In genomic region chr4:139557506-139558110, GRCh38 we compare ENCODE assay signal across 8 cellular contexts. TPM values are rescaled to one million over a fixed set of nuclear protein-coding genes. Genes with fewer than 3 reads are reported as not detected.
DNase-seq lines count a peak whose midpoint lies in the region; ATAC-seq, FAIRE-seq and TF ChIP-seq lines count a peak whose summit lies in the region.

No MANE protein-coding gene starts in this region.

- BruUV-seq in K562 (replicated peaks; lab: Mats Ljungman, UMichigan), result no TSS peak

- no peak overlapping the region for H2BK15ac ChIP-seq in mesenchymal stem cell (ENCODE audit: low read depth, poor library complexity, severe bottlenecking)

- in situ Hi-C loops in K562 (cut with MboI), result no loop called here

- no peak overlapping the region for H4K91ac ChIP-seq in mesenchymal stem cell (ENCODE audit: low read length)

- WGBS in heart right ventricle, 2 donors, result 42 to 51% methylated on average over 3 of the region's 3 CpGs
- WGBS in K562 (ENCODE audit: insufficient coverage, low coverage, missing lambda C conversion rate), result 9% methylated on average over 3 of the region's 3 CpGs
- WGBS in mesenchymal stem cell, result 40% methylated on average over 1 of the region's 3 CpGs

- H2BK12ac ChIP-seq in mesenchymal stem cell (ENCODE audit: low read length in 2 of 2), result peak overlapping the region in 1 of 2 experiments; percentile 0

- CTCF ChIA-PET in K562 (lab: Yijun Ruan, JAX; ENCODE audit: low intra/inter-chr PET ratio), result no interaction called here
- CTCF ChIA-PET in HEK293T (lab: Yijun Ruan, JAX), result interaction anchor here (1.0 to 1.2 kb wide), 2 partner anchors 26 to 46 kb away, joined by 3 read pairs; no protein-coding TSS in a partner anchor

- TF ChIP-seq EP300 in K562 (IDR thresholded peaks at IDR 0.05; ENCODE audit: low read length), result no peak

- no peak overlapping the region for H3K23ac ChIP-seq in mesenchymal stem cell (ENCODE audit: low read length in 2 of 2)

- no peak overlapping the region for H3K9ac ChIP-seq in K562 (ENCODE audit: insufficient read depth in 1 of 2, low read depth in 2 of 2, low read length in 2 of 2)
- H3K9ac ChIP-seq in mesenchymal stem cell (ENCODE audit: low read length), result no peak overlapping the region

- H2AFZ ChIP-seq in K562 (ENCODE audit: low read depth, low read length) (peak overlapping the region; percentile 78; the same call in 1 of the 2 replicates), mesenchymal stem cell (ENCODE audit: low read depth, low read length) (no peak overlapping the region)

- peak overlapping the region in 1 of 2 experiments; percentile 32 for H3K4ac ChIP-seq in mesenchymal stem cell (ENCODE audit: low read depth in 1 of 2, low read length in 2 of 2)

- H2BK5ac ChIP-seq in mesenchymal stem cell (ENCODE audit: low read depth, low read length, poor library complexity, severe bottlenecking), result no peak overlapping the region

- H3K18ac ChIP-seq in mesenchymal stem cell (ENCODE audit: low read depth in 1 of 2, low read length in 2 of 2), result no peak overlapping the region

- H3K79me1 ChIP-seq in mesenchymal stem cell (replicated peaks; ENCODE audit: low read length, poor library complexity, severe bottlenecking), result peaks cover 2% of the 10 kb centered on the region

- H2AK5ac ChIP-seq in mesenchymal stem cell (ENCODE audit: low read length, severe bottlenecking), result peak overlapping the region; percentile 13

- no peak for TF ChIP-seq POLR2A in K562 (conservative IDR thresholded peaks at IDR 0.05)
- no peak for TF ChIP-seq POLR2A in uterus (IDR thresholded peaks at IDR 0.05)

- 0 out of 2 replicates have a peak, but pooled peaks cover 2% of the 10 kb centered on the region for H4K20me1 ChIP-seq in K562 (replicated peaks; ENCODE audit: control insufficient read depth, insufficient read depth, low read length)

- ATAC-seq in heart right ventricle, result no peak
- ATAC-seq in Right ventricle myocardium superior (ENCODE audit: poor library complexity), result no peak
- ATAC-seq in K562, result peak; percentile 13
- no peak for ATAC-seq in HG03139 (IDR thresholded peaks at IDR 0.05; ENCODE audit: unreplicated experiment)

- H3K9me3 ChIP-seq in heart right ventricle (no peaks in the 10 kb centered on the region), K562 (replicated peaks; ENCODE audit: control insufficient read depth, insufficient read depth, low read depth, low read length) (no peaks in the 10 kb centered on the region), mesenchymal stem cell (ENCODE audit: control insufficient read depth, low read length) (no peaks in the 10 kb centered on the region), uterus (no peaks in the 10 kb centered on the region)

- no peaks in the 10 kb centered on the region for H3K79me2 ChIP-seq in K562 (ENCODE audit: control insufficient read depth, insufficient read depth, low read length)

- H3K36me3 ChIP-seq in heart right ventricle (no peaks in the 10 kb centered on the region), K562 (ENCODE audit: control insufficient read depth, insufficient read depth, low read length) (no peaks in the 10 kb centered on the region), mesenchymal stem cell (ENCODE audit: control insufficient read depth in 1 of 2, insufficient read depth in 2 of 2, low read depth in 1 of 2, low read length in 2 of 2) (no peaks in the 10 kb centered on the region), uterus (no peaks in the 10 kb centered on the region)

- H2BK120ac ChIP-seq in mesenchymal stem cell (ENCODE audit: low read depth, low read length), result no peak overlapping the region

- H3K4me3 ChIP-seq in heart right ventricle (peak overlapping the region; percentile 65 to 98 (median 92)), K562 (peak overlapping the region; percentile 44; the same call in 1 of the 2 replicates), mesenchymal stem cell (ENCODE audit: insufficient read depth in 1 of 2, low read depth in 1 of 2, low read length in 2 of 2) (peak overlapping the region in 1 of 2 experiments; percentile 93), uterus (peak overlapping the region; percentile 74 to 78)

- DNase-seq in heart right ventricle, result no peak
- DNase-seq in Right ventricle myocardium superior, result no peak
- DNase-seq in K562 (ENCODE audit: extremely low read depth in 1 of 4, low spot score in 3 of 4), result no peak
- no peak for DNase-seq in mesenchymal stem cell
- no peak for DNase-seq in uterus
- DNase-seq in HEK293T (ENCODE audit: extremely low spot score), result no peak
- DNase-seq in NCI-H2107 (lab: John Stamatoyannopoulos, UW), result no peak

- H4K8ac ChIP-seq in mesenchymal stem cell (ENCODE audit: low read length), result no peak overlapping the region

- H3K4me1 ChIP-seq in heart right ventricle (peaks cover 5 to 64% (median 48%) of the 10 kb centered on the region in 9 donors), K562 (replicated peaks in 1 of 2; ENCODE audit: control insufficient read depth in 2 of 2, insufficient read depth in 2 of 2, low read length in 2 of 2) (peaks cover 4 to 23% of the 10 kb centered on the region in 2 experiments; a peak in 3 of 5 replicates), mesenchymal stem cell (ENCODE audit: control insufficient read depth, insufficient read depth, low read depth, low read length) (peaks cover 6% of the 10 kb centered on the region), uterus (peaks cover 0 to 4% of the 10 kb centered on the region in 2 donors)

- TF ChIP-seq CTCF in heart right ventricle (IDR thresholded peaks at IDR 0.05), result no peak
- no peak for TF ChIP-seq CTCF in K562 (IDR thresholded peaks at IDR 0.05 in 2 of 3, conservative IDR thresholded peaks at IDR 0.05 in 1 of 3; ENCODE audit: insufficient read depth in 2 of 3, low read depth in 1 of 3, low read length in 3 of 3)
- TF ChIP-seq CTCF in uterus (IDR thresholded peaks at IDR 0.05), result no peak

- no peak overlapping the region for H3K14ac ChIP-seq in mesenchymal stem cell (ENCODE audit: low read length in 2 of 2)

- H3K27me3 ChIP-seq in heart right ventricle, result no peaks in the 10 kb centered on the region
- peaks cover 44 to 51% of the 10 kb centered on the region in 2 experiments for H3K27me3 ChIP-seq in K562 (ENCODE audit: control insufficient read depth in 2 of 2, insufficient read depth in 2 of 2, low read length in 2 of 2)
- H3K27me3 ChIP-seq in mesenchymal stem cell (ENCODE audit: control insufficient read depth in 1 of 2, insufficient read depth in 1 of 2, low read length in 2 of 2), result peaks cover 24 to 31% of the 10 kb centered on the region in 2 experiments
- no peaks in the 10 kb centered on the region for H3K27me3 ChIP-seq in uterus

- POLR2A ChIA-PET in K562 (lab: Yijun Ruan, JAX) (interaction anchor here (0.8 to 1.0 kb wide), 3 partner anchors 8 to 39 kb away, joined by 3 read pairs; no protein-coding TSS in a partner anchor), HEK293T (lab: Yijun Ruan, JAX) (interaction anchor here (0.7 to 5.0 kb wide), 28 partner anchors 10 to 542 kb away, joined by 3 to 37 read pairs (median 6); partner anchors contain the start of genes NAA15, NOCT and RAB33B)

- FAIRE-seq in K562 (lab: Jason Lieb, UNC), result no peak

- H3K4me2 ChIP-seq in K562 (ENCODE audit: insufficient read depth, low read length), result peak overlapping the region; percentile 61; the same call in 1 of the 2 replicates
- H3K4me2 ChIP-seq in mesenchymal stem cell (ENCODE audit: low read length, poor library complexity, severe bottlenecking), result peak overlapping the region; percentile 84

- H3K27ac ChIP-seq in heart right ventricle (peak overlapping the region in 9 of 10 donors; percentile 92 to 99 (median 98)), K562 (ENCODE audit: extremely low read depth, low read depth, low read length) (no peak overlapping the region), mesenchymal stem cell (ENCODE audit: low read length, poor library complexity, severe bottlenecking) (no peak overlapping the region), uterus (peak overlapping the region; percentile 98)

- no peak for TF ChIP-seq RAD21 in K562 (CRISPR knock-in tag; conservative IDR thresholded peaks at IDR 0.05 in 1 of 2, IDR thresholded peaks at IDR 0.05 in 1 of 2)

- H3K9me1 ChIP-seq in K562 (ENCODE audit: control insufficient read depth, insufficient read depth, low read length), result no peaks in the 10 kb centered on the region

- intact Hi-C loops in heart right ventricle (cut with DNase I) (loop anchor here in 3 of 10 donors (2.0 to 5.0 kb wide), 3 partner anchors 60 to 105 kb away; partner anchors contain the start of gene RAB33B (in 2 of the 3)), Right ventricle myocardium superior (cut with DNase I) (no loop called here), K562 (cut with micrococcal nuclease) (no loop called here), uterus (cut with DNase I; ENCODE audit: low total_unique reads) (loop anchor here (10.0 kb wide), 1 partner anchor 103 kb away; the partner anchor contains the start of gene RAB33B)

TF ChIP-seq in HEK293T, 16 proteins besides CTCF, POLR2A, EP300 and RAD21 (continues in another document):
- no peak for TF ChIP-seq BHLHE40 (IDR thresholded peaks at IDR 0.05; ENCODE audit: borderline replicate concordance)

RNA-seq across cellular contexts. Expression of gene SETD7, which starts 1.6 kb away (rescaled TPM):
- total RNA-seq in heart right ventricle, result 10 to 100 TPM; 41.0 to 79.2 (median 57.8) TPM
- polyA plus RNA-seq in heart right ventricle, result 10 to 100 TPM; 12.0 to 13.5 TPM
- total RNA-seq in Right ventricle myocardium superior, result 46.3 TPM
- 0.28 and 0.81 TPM in 2 replicates for total RNA-seq in K562 (2011; cell fraction: chromatin; rRNA removed; ENCODE audit: low replicate concordance)
- 0.17 and 0.26 TPM in 2 replicates for total RNA-seq in K562 (2011; cell fraction: nucleolus; rRNA removed)
- 0.73 and 1.1 TPM in 2 replicates for total RNA-seq in K562 (2011; cell fraction: nucleoplasm; rRNA removed)
- total RNA-seq in K562 (2014; rRNA removed), result 1.8 and 2.0 TPM in 2 replicates
- total RNA-seq in K562 (2014; rRNA removed; fragmentation: Illumina TruSeq; extraction: Trizol), result 2.0 and 2.3 TPM in 2 replicates
- 1.7 and 1.8 TPM in 2 replicates for total RNA-seq in K562 (2015; rRNA removed; fragmentation: Illumina TruSeq; extraction: Trizol)
- 1.7 and 2.4 TPM in 2 replicates for total RNA-seq in K562 (2021)
- 0.38 and 0.60 TPM in 2 replicates for polyA plus RNA-seq in K562 (2011; rRNA removed)
- polyA plus RNA-seq in K562 (2011; cell fraction: cytosol; rRNA removed), result 0.13 and 0.72 TPM in 2 replicates
- 0.48 and 0.59 TPM in 2 replicates for polyA plus RNA-seq in K562 (2011; cell fraction: nucleus; rRNA removed)
- 1.2 and 2.5 TPM in 2 replicates for polyA plus RNA-seq in K562 (2012)
- 1.9 and 2.1 TPM in 2 replicates for polyA plus RNA-seq in K562 (2014; fragmentation: Illumina TruSeq; extraction: Trizol)
- under 1 TPM; 0.37 to 0.60 TPM for polyA plus RNA-seq in K562 (2014; fragmentation: Nextera tagmentation; extraction: Ambion mirVana)
- 0.98 and 1.6 TPM in 2 replicates for polyA plus RNA-seq in K562 (2014; rRNA removed)
- 0.60 and 1.2 TPM in 2 replicates for polyA minus RNA-seq in K562 (2011; rRNA and poly(A)+ RNA removed)
- 0.19 and 0.73 TPM in 2 replicates for polyA minus RNA-seq in K562 (2011; cell fraction: cytosol; rRNA and poly(A)+ RNA removed)
- polyA minus RNA-seq in K562 (2011; cell fraction: nucleus; rRNA and poly(A)+ RNA removed), result 0.40 and 1.00 TPM in 2 replicates
- polyA plus RNA-seq in mesenchymal stem cell (2013, experiment 1 of 2), result 26.4 TPM
- 25.9 TPM for polyA plus RNA-seq in mesenchymal stem cell (2013, experiment 2 of 2)
- 10 to 100 TPM; 38.9 to 80.6 (median 59.3) TPM for total RNA-seq in uterus

Comparison
In these comparisons a context has a peak if more than half of its experiments do, and no peak if none do; other contexts are left out.
1. H3K27ac ChIP-seq: peak in heart right ventricle (9 of 10) and uterus (2 of 2); none in K562 (single experiment) and mesenchymal stem cell (single experiment).
2. RNA of gene SETD7, which starts 1.6 kb away (total RNA-seq): 38.9 to 80.6 TPM in uterus, 41.0 to 79.2 TPM in heart right ventricle and 46.3 TPM in Right ventricle myocardium superior (single experiment); 0.17 to 2.4 TPM in K562; every median in the first group is over 10 times any median in the second.